Comparison of ENCODE assay signal across 35 cellular contexts in genomic region chr16:19406891-19407491, GRCh38. TPM values are rescaled to one million over a fixed set of nuclear protein-coding genes. Genes with fewer than 3 reads are reported as not detected.
"Had no signal": no experiment of that assay in that cellular context is flagged by ENCODE, and none has a peak within 500 bp of the region (broad histone marks: within the 10 kb centered on the region; RNA-seq: fewer than 3 reads in every experiment).

No MANE protein-coding gene starts in this region.

- H3K4me1 Mint-ChIP-seq: central memory CD8-positive, alpha-beta T cell had no signal

- DNase-seq: activated CD4-positive, alpha-beta T cell treated with anti-CD3 and anti-CD28 coated beads for 36 hours; activated CD4-positive, alpha-beta T cell treated with anti-CD3 and anti-CD28 coated beads, Interleukin-2, amount 10 ng/mL, durations not matched to agents 7 days and 5 days; activated CD4-positive, alpha-beta T cell treated with anti-CD3 and anti-CD28 coated beads, Interleukin-2, amount 50 U/mL, for 48 hours; activated CD8-positive, alpha-beta T cell treated with anti-CD3 and anti-CD28 coated beads, Interleukin-2, amount 10 ng/mL, durations not matched to agents 7 days and 5 days; activated gamma-delta T cell; activated naive CD4-positive, alpha-beta T cell treated with Interleukin-2 at 50 U/mL for 16 hours; activated naive CD8-positive, alpha-beta T cell treated with anti-CD3 and anti-CD28 coated beads, Interleukin-2, amount 10 ng/mL, durations not matched to agents 7 days and 5 days; activated T-cell treated with anti-CD3 and anti-CD28 coated beads, Interleukin-2, amount 50 U/mL, for 24 hours; amygdala; Kasumi-1; KG1; MM.1S; MV-4-11; NCI-H1092; NCI-H1436 treated with DMSO at 0.1 percent for 48 hours; NCI-H1694 treated with DMSO at 0.1 percent for 48 hours; NCI-H2029; NCI-H2171; NCI-H446; NCI-H510A treated with DMSO at 0.1 percent for 48 hours; PC-3; Peyer's patch; SIG-M5 had no signal

- H3K4me3 ChIP-seq: ascending aorta, cardiac muscle cell, Peyer's patch had no signal

- H3K36me3 ChIP-seq: ascending aorta, cardiac muscle cell, Peyer's patch had no signal

- H3K4me3 Mint-ChIP-seq: activated CD4-positive, alpha-beta T cell treated with anti-CD3 and anti-CD28 coated beads for 36 hours; activated CD4-positive, alpha-beta T cell treated with anti-CD3 and anti-CD28 coated beads, Interleukin-2, amount 10 ng/mL, durations not matched to agents 7 days and 5 days; activated CD8-positive, alpha-beta T cell treated with anti-CD3 and anti-CD28 coated beads, Interleukin-2, amount 10 ng/mL, durations not matched to agents 7 days and 5 days; activated naive CD4-positive, alpha-beta T cell treated with anti-CD3 and anti-CD28 coated beads, Interleukin-2, amount 50 U/mL, for 24 hours; activated naive CD8-positive, alpha-beta T cell treated with anti-CD3 and anti-CD28 coated beads, Interleukin-2, amount 10 ng/mL, durations not matched to agents 7 days and 5 days; activated T-cell treated with anti-CD3 and anti-CD28 coated beads, Interleukin-2, amount 50 U/mL, for 24 hours; central memory CD8-positive, alpha-beta T cell had no signal

- H3K27ac ChIP-seq: ascending aorta, cardiac muscle cell, Peyer's patch, RWPE1 had no signal

- H3K27ac Mint-ChIP-seq: activated CD4-positive, alpha-beta T cell treated with anti-CD3 and anti-CD28 coated beads for 36 hours; activated CD4-positive, alpha-beta T cell treated with anti-CD3 and anti-CD28 coated beads, Interleukin-2, amount 10 ng/mL, durations not matched to agents 7 days and 5 days; activated CD8-positive, alpha-beta T cell treated with anti-CD3 and anti-CD28 coated beads, Interleukin-2, amount 10 ng/mL, durations not matched to agents 7 days and 5 days; activated naive CD4-positive, alpha-beta T cell treated with anti-CD3 and anti-CD28 coated beads, Interleukin-2, amount 50 U/mL, for 24 hours; activated naive CD8-positive, alpha-beta T cell treated with anti-CD3 and anti-CD28 coated beads, Interleukin-2, amount 10 ng/mL, durations not matched to agents 7 days and 5 days; activated T-cell treated with anti-CD3 and anti-CD28 coated beads, Interleukin-2, amount 50 U/mL, for 24 hours; activated T-helper 2 cell treated with anti-CD3 and anti-CD28 coated beads, Interferon-gamma antibody, Interleukin-2, Interleukin-4, amounts not matched to agents 10 μg/mL and 5 μg/mL and 100 μg/mL, durations not matched to agents 14 hours and 24 hours and 36 hours had no signal

- ATAC-seq: activated CD4-positive, alpha-beta T cell treated with anti-CD3 and anti-CD28 coated beads for 36 hours; activated CD4-positive, CD25-positive, alpha-beta regulatory T cell treated with anti-CD3 and anti-CD28 coated beads, Interleukin-2, amount 50 U/mL, for 24 hours; activated CD8-positive, alpha-beta T cell treated with anti-CD3 and anti-CD28 coated beads, Interleukin-2, amount 10 ng/mL, durations not matched to agents 7 days and 5 days; PC-3; Right ventricle myocardium inferior had no signal

- H3K4me1 ChIP-seq: ascending aorta had no signal

RNA-seq across cellular contexts. Expression of gene TMC5, which starts 10.7 kb away (rescaled TPM):
- total RNA-seq: activated CD4-positive, alpha-beta T cell treated with anti-CD3 and anti-CD28 coated beads for 36 hours; activated CD4-positive, alpha-beta T cell treated with anti-CD3 and anti-CD28 coated beads, Interleukin-2, amount 10 ng/mL, durations not matched to agents 7 days and 5 days; activated CD8-positive, alpha-beta T cell treated with anti-CD3 and anti-CD28 coated beads, Interleukin-2, amount 10 ng/mL, durations not matched to agents 7 days and 5 days; activated naive CD8-positive, alpha-beta T cell treated with anti-CD3 and anti-CD28 coated beads, Interleukin-2, amount 10 ng/mL, durations not matched to agents 7 days and 5 days; activated T-helper 2 cell treated with anti-CD3 and anti-CD28 coated beads, Interferon-gamma antibody, Interleukin-2, Interleukin-4, amounts not matched to agents 10 μg/mL and 5 μg/mL and 100 μg/mL, durations not matched to agents 14 hours and 24 hours and 36 hours; ascending aorta; chondrocyte; Right ventricle myocardium inferior; SK-MEL-5; T-helper 1 cell treated with Interleukin-12 subunit alpha and Interleukin-12 subunit beta and Interleukin-4 antibody, amounts not matched to agents 30 ng/mL and 1 ng/mL, for 36 hours; T-helper 2 cell treated with Interferon-gamma antibody and Interleukin-4, amounts not matched to agents 100 ng/mL and 5 ng/mL, for 36 hours had no signal
- polyA plus RNA-seq: cardiac muscle cell had no signal
